20 cellular contexts compared by ENCODE assay signal in genomic region chr6:53802582-53802981, GRCh38.
"Had no signal": no experiment of that assay in that cellular context is flagged by ENCODE, and none has a peak within 500 bp of the region (broad histone marks: within the 10 kb centered on the region; RNA-seq: fewer than 3 reads in every experiment).

No MANE protein-coding gene starts in this region.

- H3K9me3 ChIP-seq: right atrium auricular region, sigmoid colon, stomach, upper lobe of left lung, uterus had no signal

- H3K4me3 Mint-ChIP-seq: endodermal cell, naive B cell, nephron had no signal

- H3K4me3 ChIP-seq: right atrium auricular region, sigmoid colon, skin epidermis, stomach, upper lobe of left lung, uterus had no signal

- H3K27ac Mint-ChIP-seq: endodermal cell, nephron had no signal

- H3K27me3 Mint-ChIP-seq: naive B cell had no signal

- H3K4me1 ChIP-seq: right atrium auricular region, uterus had no signal

- DNase-seq: effector CD4-positive, alpha-beta T cell; endodermal cell; erythroblast; foreskin keratinocyte; islet precursor cell; midbrain; naive B cell; occipital lobe; posterior cingulate gyrus; sigmoid colon; stimulated activated CD4-positive, alpha-beta T cell treated with anti-CD3 and anti-CD28 coated beads, Interleukin-12 subunit alpha, Interleukin-12 subunit beta, amount 100 ng/mL, for 4 hours; stimulated activated naive CD4-positive, alpha-beta T cell; stomach; substantia nigra; upper lobe of left lung; uterus had no signal

- ATAC-seq: foreskin keratinocyte, left lobe of liver had no signal

- H3K9me3 Mint-ChIP-seq: endodermal cell, nephron had no signal

- H3K36me3 ChIP-seq: right atrium auricular region, sigmoid colon, stomach, upper lobe of left lung, uterus had no signal

- H3K27me3 ChIP-seq: foreskin keratinocyte, right atrium auricular region, sigmoid colon, stomach, upper lobe of left lung, uterus had no signal

- H3K36me3 Mint-ChIP-seq: naive B cell had no signal

- H3K27ac ChIP-seq: foreskin keratinocyte, right atrium auricular region, skin epidermis, upper lobe of left lung, uterus had no signal
